Comparison of ENCODE assay signal across 8 cellular contexts in the genomic region with DNA sequence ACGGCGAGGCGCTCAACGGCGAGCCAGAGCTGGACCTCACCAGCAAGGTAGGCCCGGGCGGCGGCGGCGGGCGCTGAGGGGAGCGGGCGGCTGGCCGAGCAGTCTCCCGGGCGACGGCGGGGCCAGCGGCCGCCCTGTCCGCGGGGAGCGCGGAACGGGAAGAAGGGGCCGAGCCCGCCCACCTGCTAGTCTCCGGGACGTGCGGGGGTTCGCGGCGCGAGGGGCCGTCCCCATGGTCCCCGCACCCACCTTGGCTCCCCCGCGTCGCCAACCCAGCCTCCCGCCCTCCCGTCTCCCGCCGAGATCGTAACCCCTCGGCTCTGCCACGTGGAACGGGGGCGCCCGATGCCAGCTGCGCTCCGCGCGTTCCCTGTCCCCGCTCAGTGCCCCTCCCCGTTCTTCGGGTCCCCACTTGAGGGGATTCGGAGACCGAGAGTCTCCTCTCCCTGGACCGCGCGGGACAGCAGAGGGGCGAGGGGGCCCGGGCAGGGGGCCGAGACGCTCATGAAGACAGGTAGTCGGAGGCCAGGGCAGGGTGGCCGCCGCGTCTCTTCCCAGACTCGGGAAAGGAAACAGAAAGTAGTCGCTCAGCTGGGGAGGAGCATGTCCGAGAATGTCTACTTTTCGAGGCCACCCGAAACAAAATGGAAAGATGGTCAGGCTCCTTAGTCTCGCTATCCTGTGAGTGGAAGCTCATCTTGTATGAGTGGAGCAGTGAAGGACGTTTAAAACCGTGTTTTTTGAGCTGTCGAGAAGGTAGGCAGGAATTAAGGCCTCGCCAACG. TPM values are rescaled to one million over a fixed set of nuclear protein-coding genes. Genes with fewer than 3 reads are reported as not detected.
DNase-seq lines count a peak whose midpoint lies in the region; ATAC-seq and TF ChIP-seq lines count a peak whose summit lies in the region.

No MANE protein-coding gene starts in this region.

- H3K27ac ChIP-seq in stomach, result peak overlapping the region; percentile 96 to 100 (median 98)

- H3K9me3 ChIP-seq in stomach, result no peaks in the 10 kb centered on the region

- peaks cover 0 to 20% (median 17%) of the 10 kb centered on the region in 4 donors for H3K36me3 ChIP-seq in stomach

- no peaks in the 10 kb centered on the region for H3K27me3 ChIP-seq in stomach

- peaks cover 46% of the 10 kb centered on the region for H3K4me1 Mint-ChIP-seq in endothelial cell (ENCODE audit: unreplicated experiment)

- intact Hi-C loops in stomach (cut with DNase I; ENCODE audit: low total_unique reads), result no loop called here

- H3K4me1 ChIP-seq in stomach, result peaks cover 38 to 63% (median 44%) of the 10 kb centered on the region in 4 donors

- peak overlapping the region; percentile 94 for H3K4me3 Mint-ChIP-seq in endothelial cell (ENCODE audit: unreplicated experiment)

- WGBS in stomach, 5 donors, result 0 to 1% (median 0%) methylated on average over 27 to 79 of the region's 80 CpGs

- no peak for TF ChIP-seq POLR2A in stomach (IDR thresholded peaks at IDR 0.05)

- H3K4me3 ChIP-seq in stomach, result peak overlapping the region; percentile 80 to 92 (median 88)

- peak overlapping the region; percentile 78 for H3K27ac Mint-ChIP-seq in endothelial cell (ENCODE audit: unreplicated experiment)

- TF ChIP-seq CTCF in endothelial cell (IDR thresholded peaks at IDR 0.05; ENCODE audit: unreplicated experiment), result no peak
- TF ChIP-seq CTCF in stomach (IDR thresholded peaks at IDR 0.05), result no peak

- peaks cover 11% of the 10 kb centered on the region for H3K27me3 Mint-ChIP-seq in endothelial cell (ENCODE audit: unreplicated experiment)

- ATAC-seq in HG03571 (IDR thresholded peaks at IDR 0.05; ENCODE audit: unreplicated experiment), result peak; percentile 2

- H3K36me3 Mint-ChIP-seq in endothelial cell (ENCODE audit: low read depth, unreplicated experiment), result peaks cover 7% of the 10 kb centered on the region

- DNase-seq in NCI-H82 (lab: John Stamatoyannopoulos, UW) (peak; percentile 33), NCI-H82 treated with DMSO at 0.1 percent for 48 hours (lab: John Stamatoyannopoulos, UW; ENCODE audit: unreplicated experiment) (no peak), endothelial cell (ENCODE audit: low spot score) (peak; percentile 52), midbrain (lab: John Stamatoyannopoulos, UW) (peak; percentile 18), stomach (peak; percentile 60), NCI-H187 treated with DMSO at 0.1 percent for 48 hours (lab: John Stamatoyannopoulos, UW) (no peak)
- peak; percentile 20 to 23 for DNase-seq in activated CD4-positive, alpha-beta T cell treated with anti-CD3 and anti-CD28 coated beads, Interleukin-2, amount 50 U/mL, for 24 hours (ENCODE audit: low read depth in 1 of 2, low spot score in 1 of 2)

- TF ChIP-seq EP300 in stomach (IDR thresholded peaks at IDR 0.05), result no peak

- no peaks in the 10 kb centered on the region for H3K9me3 Mint-ChIP-seq in endothelial cell (ENCODE audit: unreplicated experiment)

RNA-seq across cellular contexts. Expression of gene GTPBP1, which starts 0.5 kb away (rescaled TPM):
- total RNA-seq in endothelial cell (ENCODE audit: unreplicated experiment), result 44.5 TPM
- total RNA-seq in stomach, result 100 to 1,000 TPM in 1 of 5 donors, 10 to 100 TPM in 4; 23.8 to 199 (median 41.6) TPM
- 10 to 100 TPM in 2 of 3 donors, 1 to 10 TPM in 1; 9.2 to 18.6 (median 11.0) TPM for polyA plus RNA-seq in stomach

RNA-seq across cellular contexts. Expression of gene JOSD1, which starts 5.5 kb away (rescaled TPM):
- 49.6 TPM for total RNA-seq in endothelial cell (ENCODE audit: unreplicated experiment)
- 10 to 100 TPM; 21.0 to 66.1 (median 35.7) TPM for total RNA-seq in stomach
- polyA plus RNA-seq in stomach, result 10 to 100 TPM; 17.9 to 45.1 (median 20.8) TPM

RNA-seq across cellular contexts. Expression of gene TOMM22, which starts 24.5 kb away (rescaled TPM):
- total RNA-seq in endothelial cell (ENCODE audit: unreplicated experiment), result 108 TPM
- total RNA-seq in stomach, result 10 to 100 TPM; 22.6 to 66.5 (median 26.1) TPM
- 10 to 100 TPM; 31.5 to 58.2 (median 43.3) TPM for polyA plus RNA-seq in stomach

RNA-seq across cellular contexts. Expression of gene SUN2, which starts 49.5 kb away (rescaled TPM):
- 74.4 TPM for total RNA-seq in endothelial cell (ENCODE audit: unreplicated experiment)
- 100 to 1,000 TPM; 108 to 387 (median 142) TPM for total RNA-seq in stomach
- 10 to 100 TPM; 25.3 to 51.8 (median 26.4) TPM for polyA plus RNA-seq in stomach

RNA-seq across cellular contexts. Expression of gene CBY1, which starts 49.9 kb away (rescaled TPM):
- total RNA-seq in endothelial cell (ENCODE audit: unreplicated experiment) (29.7 TPM), stomach (10 to 100 TPM in 2 of 5 donors, 1 to 10 TPM in 3; 1.8 to 38.4 (median 9.9) TPM)
- polyA plus RNA-seq in stomach, result 10 to 100 TPM; 40.9 to 43.6 (median 41.3) TPM

Comparison
In these comparisons a context has a peak if more than half of its experiments do, and no peak if none do; other contexts are left out.
1. DNase-seq: peak in NCI-H82 (single experiment), activated CD4-positive, alpha-beta T cell treated with anti-CD3 and anti-CD28 coated beads, Interleukin-2, amount 50 U/mL, for 24 hours (2 of 2), endothelial cell (single experiment), midbrain (single experiment) and stomach (single experiment); none in NCI-H82 treated with DMSO at 0.1 percent for 48 hours (single experiment) and NCI-H187 treated with DMSO at 0.1 percent for 48 hours (single experiment).